1 cellular context compared by ENCODE assay signal in genomic region chr4:173256825-173257224, GRCh38.
TF ChIP-seq lines count a peak whose summit lies in the region.

No MANE protein-coding gene starts in this region.

TF ChIP-seq in IMR-90, 13 proteins besides CTCF, POLR2A, EP300 and RAD21:
- no peak for TF ChIP-seq RCOR1 (IDR thresholded peaks at IDR 0.05; ENCODE audit: insufficient replicate concordance, low read length)
- no peak for TF ChIP-seq MAZ (IDR thresholded peaks at IDR 0.05; ENCODE audit: borderline replicate concordance, low read depth, low read length)
- no peak for TF ChIP-seq FOS (IDR thresholded peaks at IDR 0.05; ENCODE audit: low read depth, low read length)
- peak; percentile 82 for TF ChIP-seq MAFK (IDR thresholded peaks at IDR 0.05; ENCODE audit: low read depth, low read length)
TF ChIP-seq in IMR-90: peak in this region for 1.
